Comparison of ENCODE assay signal across 9 cellular contexts in genomic region chr15:57861039-57861638, GRCh38.
DNase-seq lines count a peak whose midpoint lies in the region; ATAC-seq lines count a peak whose summit lies in the region.
"Had no signal": no experiment of that assay in that cellular context is flagged by ENCODE, and none has a peak within 500 bp of the region (broad histone marks: within the 10 kb centered on the region; RNA-seq: fewer than 3 reads in every experiment).

No MANE protein-coding gene starts in this region.

- H3K27ac Mint-ChIP-seq in activated CD4-positive, alpha-beta memory T cell treated with anti-CD3 and anti-CD28 coated beads for 36 hours: no peak overlapping the region
- H3K27ac Mint-ChIP-seq in activated CD4-positive, alpha-beta memory T cell treated with anti-CD3 and anti-CD28 coated beads, Interleukin-2, amount 10 ng/mL, durations not matched to agents 7 days and 5 days: no peak overlapping the region
- H3K27ac Mint-ChIP-seq: dendritic cell treated with granulocyte-macrophage colony-stimulating factor and Interleukin-4, amounts not matched to agents 40 ng/mL and 50 ng/mL, for 4 days had no signal

- H3K4me2 ChIP-seq in mesendoderm (ENCODE audit: low read length): no peak overlapping the region

- H3K4ac ChIP-seq in mesendoderm (ENCODE audit: low read depth, low read length): no peak overlapping the region

- no peaks in the 10 kb centered on the region for H3K27me3 ChIP-seq in mesendoderm (ENCODE audit: insufficient read depth, low read length, poor library complexity)

- H2BK15ac ChIP-seq in mesendoderm (replicated peaks; ENCODE audit: low read depth): no peak overlapping the region

- H3K9ac ChIP-seq in mesendoderm (ENCODE audit: low read length): no peak overlapping the region

- no peaks in the 10 kb centered on the region for H3K79me2 ChIP-seq in mesendoderm (ENCODE audit: control insufficient read depth, insufficient read depth, low read length)

- no peaks in the 10 kb centered on the region for H3K36me3 ChIP-seq in mesendoderm (ENCODE audit: control insufficient read depth, insufficient read depth, low read length)

- no peak overlapping the region for H3K23ac ChIP-seq in mesendoderm (ENCODE audit: low read length)

- no peaks in the 10 kb centered on the region for H3K36me3 Mint-ChIP-seq in activated CD4-positive, alpha-beta memory T cell treated with anti-CD3 and anti-CD28 coated beads for 36 hours
- H3K36me3 Mint-ChIP-seq in activated CD4-positive, alpha-beta memory T cell treated with anti-CD3 and anti-CD28 coated beads, Interleukin-2, amount 10 ng/mL, durations not matched to agents 7 days and 5 days (ENCODE audit: low read depth): no peaks in the 10 kb centered on the region

- peak; percentile 20 for DNase-seq in activated CD4-positive, alpha-beta memory T cell treated with anti-CD3 and anti-CD28 coated beads for 36 hours
- DNase-seq in activated CD4-positive, alpha-beta memory T cell treated with anti-CD3 and anti-CD28 coated beads, Interleukin-2, amount 10 ng/mL, durations not matched to agents 7 days and 5 days: no peak
- DNase-seq in Kasumi-1 (lab: John Stamatoyannopoulos, UW) (peak; percentile 75 to 79), SHP77 treated with DMSO at 0.1 percent for 48 hours (lab: John Stamatoyannopoulos, UW) (peak; percentile 39), mesendoderm (peak; percentile 63), NK-92 (lab: John Stamatoyannopoulos, UW; ENCODE audit: unreplicated experiment) (no peak)
- peak; percentile 10 for DNase-seq in effector CD4-positive, alpha-beta T cell

- no peak overlapping the region for H2BK120ac ChIP-seq in mesendoderm (ENCODE audit: low read depth, low read length)

- no peak for ATAC-seq in HG03439 (IDR thresholded peaks at IDR 0.05; ENCODE audit: unreplicated experiment)

- intact Hi-C loops in activated CD4-positive, alpha-beta memory T cell treated with anti-CD3 and anti-CD28 coated beads for 36 hours (cut with micrococcal nuclease): loop anchor here (1.0 to 10.0 kb wide), 4 partner anchors 110 to 300 kb away; no protein-coding TSS in a partner anchor

- POLR2A ChIA-PET in activated CD4-positive, alpha-beta memory T cell treated with anti-CD3 and anti-CD28 coated beads for 36 hours (lab: Charles Lee): no interaction called here
- POLR2A ChIA-PET in activated CD4-positive, alpha-beta memory T cell treated with anti-CD3 and anti-CD28 coated beads, Interleukin-2, amount 10 ng/mL, durations not matched to agents 7 days and 5 days (lab: Charles Lee): interaction anchor here (0.7 to 1.3 kb wide), 3 partner anchors 10 to 154 kb away, joined by 3 to 4 read pairs (median 3); no protein-coding TSS in a partner anchor

- no peaks in the 10 kb centered on the region for H3K9me3 Mint-ChIP-seq in activated CD4-positive, alpha-beta memory T cell treated with anti-CD3 and anti-CD28 coated beads for 36 hours
- no peaks in the 10 kb centered on the region for H3K9me3 Mint-ChIP-seq in activated CD4-positive, alpha-beta memory T cell treated with anti-CD3 and anti-CD28 coated beads, Interleukin-2, amount 10 ng/mL, durations not matched to agents 7 days and 5 days
- H3K9me3 Mint-ChIP-seq: dendritic cell treated with granulocyte-macrophage colony-stimulating factor and Interleukin-4, amounts not matched to agents 40 ng/mL and 50 ng/mL, for 4 days had no signal

- H3K4me1 ChIP-seq in mesendoderm (ENCODE audit: control insufficient read depth, low read depth, low read length): no peaks in the 10 kb centered on the region

- no peak overlapping the region for H3K4me3 ChIP-seq in mesendoderm (ENCODE audit: low read length)

- no peak overlapping the region for H2BK5ac ChIP-seq in mesendoderm (ENCODE audit: low read length)

- H4K8ac ChIP-seq in mesendoderm (ENCODE audit: low read depth, low read length): no peak overlapping the region

- no peak overlapping the region for H3K4me3 Mint-ChIP-seq in activated CD4-positive, alpha-beta memory T cell treated with anti-CD3 and anti-CD28 coated beads for 36 hours
- H3K4me3 Mint-ChIP-seq in activated CD4-positive, alpha-beta memory T cell treated with anti-CD3 and anti-CD28 coated beads, Interleukin-2, amount 10 ng/mL, durations not matched to agents 7 days and 5 days: no peak overlapping the region
- H3K4me3 Mint-ChIP-seq: dendritic cell treated with granulocyte-macrophage colony-stimulating factor and Interleukin-4, amounts not matched to agents 40 ng/mL and 50 ng/mL, for 4 days had no signal

- H3K4me1 Mint-ChIP-seq in activated CD4-positive, alpha-beta memory T cell treated with anti-CD3 and anti-CD28 coated beads for 36 hours (ENCODE audit: low read depth): no peaks in the 10 kb centered on the region
- no peaks in the 10 kb centered on the region for H3K4me1 Mint-ChIP-seq in activated CD4-positive, alpha-beta memory T cell treated with anti-CD3 and anti-CD28 coated beads, Interleukin-2, amount 10 ng/mL, durations not matched to agents 7 days and 5 days

- no peak overlapping the region for H4K5ac ChIP-seq in mesendoderm (ENCODE audit: low read length)

- peaks cover 9% of the 10 kb centered on the region for H3K27me3 Mint-ChIP-seq in activated CD4-positive, alpha-beta memory T cell treated with anti-CD3 and anti-CD28 coated beads for 36 hours
- H3K27me3 Mint-ChIP-seq in activated CD4-positive, alpha-beta memory T cell treated with anti-CD3 and anti-CD28 coated beads, Interleukin-2, amount 10 ng/mL, durations not matched to agents 7 days and 5 days: peaks cover 35% of the 10 kb centered on the region

- WGBS in mesendoderm (ENCODE audit: extremely low coverage, insufficient coverage, low lambda C conversion rate): no CpG with 5 or more reads among the region's 6 CpGs

- H2AK5ac ChIP-seq in mesendoderm (ENCODE audit: low read length): no peak overlapping the region

- CTCF ChIA-PET in activated CD4-positive, alpha-beta memory T cell treated with anti-CD3 and anti-CD28 coated beads for 36 hours (lab: Charles Lee): interaction anchor here (0.5 to 4.7 kb wide), 44 partner anchors 10 to 673 kb away, joined by 3 to 51 read pairs (median 4); no protein-coding TSS in a partner anchor
- CTCF ChIA-PET in activated CD4-positive, alpha-beta memory T cell treated with anti-CD3 and anti-CD28 coated beads, Interleukin-2, amount 10 ng/mL, durations not matched to agents 7 days and 5 days (lab: Charles Lee): interaction anchor here (0.7 to 8.4 kb wide), 34 partner anchors 8 to 340 kb away, joined by 3 to 156 read pairs (median 6); partner anchors contain the start of gene POLR2M

- no peak overlapping the region for H3K56ac ChIP-seq in mesendoderm (ENCODE audit: low read length)

- no peak overlapping the region for H3K18ac ChIP-seq in mesendoderm (ENCODE audit: low read length)

- no peaks in the 10 kb centered on the region for H3K79me1 ChIP-seq in mesendoderm (ENCODE audit: low read length)

- H3K27ac ChIP-seq in mesendoderm (ENCODE audit: low read depth, low read length): no peak overlapping the region

Comparison
In these comparisons a context has a peak if more than half of its experiments do, and no peak if none do; other contexts are left out.
1. DNase-seq: peak in activated CD4-positive, alpha-beta memory T cell treated with anti-CD3 and anti-CD28 coated beads for 36 hours (single experiment), Kasumi-1 (2 of 2), SHP77 treated with DMSO at 0.1 percent for 48 hours (single experiment), effector CD4-positive, alpha-beta T cell (single experiment) and mesendoderm (single experiment); none in activated CD4-positive, alpha-beta memory T cell treated with anti-CD3 and anti-CD28 coated beads, Interleukin-2, amount 10 ng/mL, durations not matched to agents 7 days and 5 days (single experiment) and NK-92 (single experiment).